In genomic region chr16:87869061-87869878, GRCh38 we compare ENCODE assay signal across 8 cellular contexts. TPM values are rescaled to one million over a fixed set of nuclear protein-coding genes. Genes with fewer than 3 reads are reported as not detected.
DNase-seq lines count a peak whose midpoint lies in the region; ATAC-seq and TF ChIP-seq lines count a peak whose summit lies in the region.
"Not testable (repeated sequence)": the region's sequence is repeated elsewhere in the genome, so short reads cannot be mapped to it uniquely, and the experiment has no call there.

Gene SLC7A5 (minus strand): TSS chr16:87869507. CDS start chr16:87869422, 85 bp downstream.

- not testable (repeated sequence) for H3K9me3 Mint-ChIP-seq in activated naive CD4-positive, alpha-beta T cell treated with anti-CD3 and anti-CD28 coated beads, Interleukin-2, amount 10 ng/mL, durations not matched to agents 7 days and 5 days; neural progenitor cell; stimulated activated naive B cell treated with anti-CD40 and anti-IgM and Interleukin-4, amounts not matched to agents 10 μg/mL and 1 μg/mL and 100 μg/mL, for 72 hours

- peak in 1 of 4 experiments; percentile 12 for TF ChIP-seq CTCF in gastroesophageal sphincter (IDR thresholded peaks at IDR 0.05)
- TF ChIP-seq CTCF in neural progenitor cell (IDR thresholded peaks at IDR 0.05) = not testable (repeated sequence)

- H3K9ac ChIP-seq in neural progenitor cell = not testable (repeated sequence)

- not testable (repeated sequence) for H3K79me2 ChIP-seq in neural progenitor cell (ENCODE audit: low read depth)

- peak within 1 kb of the TSS; percentile 76 for H2AFZ ChIP-seq in neural progenitor cell (replicated peaks)

- not testable (repeated sequence) for H3K9me3 ChIP-seq in gastroesophageal sphincter; neural progenitor cell (ENCODE audit: low read depth)

- peak within 1 kb of the TSS in 3 of 4 donors; percentile 75 to 81 (median 77) for H3K27ac ChIP-seq in gastroesophageal sphincter
- not testable (repeated sequence) for H3K27ac ChIP-seq in neural progenitor cell

- not testable (repeated sequence) for H3K27me3 Mint-ChIP-seq in activated naive CD4-positive, alpha-beta T cell treated with anti-CD3 and anti-CD28 coated beads, Interleukin-2, amount 10 ng/mL, durations not matched to agents 7 days and 5 days; stimulated activated naive B cell treated with anti-CD40 and anti-IgM and Interleukin-4, amounts not matched to agents 10 μg/mL and 1 μg/mL and 100 μg/mL, for 72 hours
- H3K27me3 Mint-ChIP-seq in neural progenitor cell (ENCODE audit: insufficient read depth, low read depth) = peaks cover 11% of the 10 kb centered on the region

- not testable (repeated sequence) for TF ChIP-seq EP300 in gastroesophageal sphincter (IDR thresholded peaks at IDR 0.05)

- H3F3A ChIP-seq in neural progenitor cell (ENCODE audit: low read depth) = peaks cover 13% of the 10 kb centered on the region

- CTCF ChIA-PET in activated naive CD4-positive, alpha-beta T cell treated with anti-CD3 and anti-CD28 coated beads, Interleukin-2, amount 10 ng/mL, durations not matched to agents 7 days and 5 days (lab: Charles Lee) = interaction anchor here (0.8 to 14.6 kb wide), 4 partner anchors 20 to 99 kb away, joined by 3 to 254 read pairs (median 136); no protein-coding TSS in a partner anchor

- H3K27me3 ChIP-seq in gastroesophageal sphincter (peaks cover 19% of the 10 kb centered on the region), neural progenitor cell (peaks cover 64% of the 10 kb centered on the region)

- H3K36me3 Mint-ChIP-seq in activated naive CD4-positive, alpha-beta T cell treated with anti-CD3 and anti-CD28 coated beads, Interleukin-2, amount 10 ng/mL, durations not matched to agents 7 days and 5 days = peaks cover 26% of the 10 kb centered on the region
- not testable (repeated sequence) for H3K36me3 Mint-ChIP-seq in neural progenitor cell
- peaks cover 22 to 31% of the 10 kb centered on the region in 2 donors for H3K36me3 Mint-ChIP-seq in stimulated activated naive B cell treated with anti-CD40 and anti-IgM and Interleukin-4, amounts not matched to agents 10 μg/mL and 1 μg/mL and 100 μg/mL, for 72 hours

- H3K4me3 ChIP-seq in gastroesophageal sphincter (peak within 1 kb of the TSS; percentile 53 to 58), neural progenitor cell (peak within 1 kb of the TSS; percentile 52)

- H3K27ac Mint-ChIP-seq in activated naive CD4-positive, alpha-beta T cell treated with anti-CD3 and anti-CD28 coated beads, Interleukin-2, amount 10 ng/mL, durations not matched to agents 7 days and 5 days = peak within 1 kb of the TSS; percentile 99
- peak within 1 kb of the TSS; percentile 37 for H3K27ac Mint-ChIP-seq in neural progenitor cell
- H3K27ac Mint-ChIP-seq in stimulated activated naive B cell treated with anti-CD40 and anti-IgM and Interleukin-4, amounts not matched to agents 10 μg/mL and 1 μg/mL and 100 μg/mL, for 72 hours = peak within 1 kb of the TSS; percentile 98

- peak within 1 kb of the TSS; percentile 99 for H3K4me3 Mint-ChIP-seq in activated naive CD4-positive, alpha-beta T cell treated with anti-CD3 and anti-CD28 coated beads, Interleukin-2, amount 10 ng/mL, durations not matched to agents 7 days and 5 days
- peak within 1 kb of the TSS; percentile 90 for H3K4me3 Mint-ChIP-seq in neural progenitor cell
- H3K4me3 Mint-ChIP-seq in stimulated activated naive B cell treated with anti-CD40 and anti-IgM and Interleukin-4, amounts not matched to agents 10 μg/mL and 1 μg/mL and 100 μg/mL, for 72 hours = peak within 1 kb of the TSS; percentile 94 to 95

- peak; percentile 33 for DNase-seq in DMS53 treated with DMSO at 0.1 percent for 48 hours (lab: John Stamatoyannopoulos, UW; ENCODE audit: unreplicated experiment)
- peak; percentile 35 to 39 for DNase-seq in Kasumi-1 (lab: John Stamatoyannopoulos, UW)
- DNase-seq in SW480 (ENCODE audit: low spot score) = peak; percentile 83
- peak; percentile 88 for DNase-seq in activated naive CD4-positive, alpha-beta T cell treated with anti-CD3 and anti-CD28 coated beads, Interleukin-2, amount 10 ng/mL, durations not matched to agents 7 days and 5 days
- peak; percentile 93 for DNase-seq in neural progenitor cell (ENCODE audit: low spot score)
- peak; percentile 78 for DNase-seq in stimulated activated naive B cell treated with anti-CD40 and anti-IgM and Interleukin-4, amounts not matched to agents 10 μg/mL and 1 μg/mL and 100 μg/mL, for 72 hours

- WGBS in gastroesophageal sphincter (ENCODE audit: low coverage in 1 of 2), 2 donors = 0% methylated on average over 8 of the region's 109 CpGs; no CpG with 5 or more reads in 1 of the 2 donors

- H4K20me1 ChIP-seq in neural progenitor cell (ENCODE audit: low read depth) = not testable (repeated sequence)

- peak; percentile 64 to 88 for TF ChIP-seq POLR2A in gastroesophageal sphincter (IDR thresholded peaks at IDR 0.05)

- H3K4me1 Mint-ChIP-seq in activated naive CD4-positive, alpha-beta T cell treated with anti-CD3 and anti-CD28 coated beads, Interleukin-2, amount 10 ng/mL, durations not matched to agents 7 days and 5 days = peaks cover 76% of the 10 kb centered on the region
- H3K4me1 Mint-ChIP-seq in neural progenitor cell = peaks cover 38% of the 10 kb centered on the region
- peaks cover 35 to 81% of the 10 kb centered on the region in 2 donors for H3K4me1 Mint-ChIP-seq in stimulated activated naive B cell treated with anti-CD40 and anti-IgM and Interleukin-4, amounts not matched to agents 10 μg/mL and 1 μg/mL and 100 μg/mL, for 72 hours

- H3K4me1 ChIP-seq in gastroesophageal sphincter (peaks cover 0 to 46% (median 8%) of the 10 kb centered on the region in 3 donors), neural progenitor cell (peaks cover 15% of the 10 kb centered on the region)

- H3K4me2 ChIP-seq in neural progenitor cell = peak within 1 kb of the TSS; percentile 86

- not testable (repeated sequence) for H3K36me3 ChIP-seq in gastroesophageal sphincter, neural progenitor cell

- peak; percentile 66 for ATAC-seq in GM21825 (IDR thresholded peaks at IDR 0.05; ENCODE audit: unreplicated experiment)
- peak; percentile 83 for ATAC-seq in gastroesophageal sphincter
- ATAC-seq in stimulated activated naive B cell treated with anti-CD40 and anti-IgM and Interleukin-4, amounts not matched to agents 10 μg/mL and 1 μg/mL and 100 μg/mL, for 72 hours (replicated peaks) = peak; percentile 66 to 81

RNA-seq across cellular contexts. Expression of gene SLC7A5, which starts in this region (rescaled TPM):
- total RNA-seq in gastroesophageal sphincter (10 to 100 TPM in 1 of 4 donors, 1 to 10 TPM in 3; 3.1 to 10.4 (median 6.0) TPM), neural progenitor cell (ENCODE audit: low replicate concordance) (2.8 and 8.8 TPM in 2 replicates)

Comparison
In these comparisons a context has a peak if more than half of its experiments do, and no peak if none do; other contexts are left out.
1. DNase-seq: peak in every context shown above with its lines; median percentile 93 in neural progenitor cell; 88 in activated naive CD4-positive, alpha-beta T cell treated with anti-CD3 and anti-CD28 coated beads, Interleukin-2, amount 10 ng/mL, durations not matched to agents 7 days and 5 days; 83 in SW480; 78 in stimulated activated naive B cell treated with anti-CD40 and anti-IgM and Interleukin-4, amounts not matched to agents 10 μg/mL and 1 μg/mL and 100 μg/mL, for 72 hours; 37 in Kasumi-1; 33 in DMS53 treated with DMSO at 0.1 percent for 48 hours.
2. H3K27ac Mint-ChIP-seq: peak in every context shown above with its lines; median percentile 99 in activated naive CD4-positive, alpha-beta T cell treated with anti-CD3 and anti-CD28 coated beads, Interleukin-2, amount 10 ng/mL, durations not matched to agents 7 days and 5 days; 98 in stimulated activated naive B cell treated with anti-CD40 and anti-IgM and Interleukin-4, amounts not matched to agents 10 μg/mL and 1 μg/mL and 100 μg/mL, for 72 hours; 37 in neural progenitor cell.